In genomic region chr17:77444653-77445029, GRCh38 we compare ENCODE assay signal across 8 cellular contexts.
DNase-seq lines count a peak whose midpoint lies in the region; ATAC-seq and TF ChIP-seq lines count a peak whose summit lies in the region.

No MANE protein-coding gene starts in this region.

- H3K9me3 ChIP-seq in ovary: no peaks in the 10 kb centered on the region
- no peaks in the 10 kb centered on the region for H3K9me3 ChIP-seq in SK-N-SH

- H3K4me1 Mint-ChIP-seq in IgD-negative memory B cell: peaks cover 50 to 75% (median 70%) of the 10 kb centered on the region in 3 donors
- H3K4me1 Mint-ChIP-seq in dendritic cell treated with granulocyte-macrophage colony-stimulating factor and Interleukin-4, amounts not matched to agents 40 ng/mL and 50 ng/mL, for 4 days (ENCODE audit: low read depth): peaks cover 97% of the 10 kb centered on the region

- TF ChIP-seq POLR2A in ovary (IDR thresholded peaks at IDR 0.05): no peak

- H3K4me3 Mint-ChIP-seq in IgD-negative memory B cell: peak overlapping the region; percentile 77 to 89 (median 86)
- H3K4me3 Mint-ChIP-seq in dendritic cell treated with granulocyte-macrophage colony-stimulating factor and Interleukin-4, amounts not matched to agents 40 ng/mL and 50 ng/mL, for 4 days: peak overlapping the region; percentile 57

- DNase-seq in GM03348 (ENCODE audit: low spot score): peak; percentile 54
- peak; percentile 64 to 79 (median 67) for DNase-seq in ovary
- no peak for DNase-seq in LoVo (ENCODE audit: low spot score)
- no peak for DNase-seq in SK-N-SH

- H3K27me3 ChIP-seq in ovary (no peaks in the 10 kb centered on the region), SK-N-SH (ENCODE audit: insufficient read depth) (no peaks in the 10 kb centered on the region)

- H3K4me2 ChIP-seq in SK-N-SH: no peak overlapping the region

- no peak overlapping the region for H3K9ac ChIP-seq in SK-N-SH

- POLR2A ChIA-PET in SK-N-SH (lab: Yijun Ruan, JAX): interaction anchor here (1.3 to 1.7 kb wide), 2 partner anchors 8 to 11 kb away, joined by 5 read pairs; no protein-coding TSS in a partner anchor

- H3K4me3 ChIP-seq in ovary (no peak overlapping the region), SK-N-SH (ENCODE audit: low read depth in 2 of 2, low read length in 1 of 2) (no peak overlapping the region)

- H3K27me3 Mint-ChIP-seq in IgD-negative memory B cell: peaks cover 2% of the 10 kb centered on the region
- no peaks in the 10 kb centered on the region for H3K27me3 Mint-ChIP-seq in dendritic cell treated with granulocyte-macrophage colony-stimulating factor and Interleukin-4, amounts not matched to agents 40 ng/mL and 50 ng/mL, for 4 days

- H3K27ac Mint-ChIP-seq in IgD-negative memory B cell: peak overlapping the region; percentile 79 to 100 (median 100)
- H3K27ac Mint-ChIP-seq in dendritic cell treated with granulocyte-macrophage colony-stimulating factor and Interleukin-4, amounts not matched to agents 40 ng/mL and 50 ng/mL, for 4 days: peak overlapping the region; percentile 87

- H3K27ac ChIP-seq in ovary: peak overlapping the region; percentile 9 to 47
- H3K27ac ChIP-seq in SK-N-SH (ENCODE audit: low read depth in 2 of 2, low read length in 1 of 2): no peak overlapping the region; a peak in 1 of 4 replicates

- H3K36me3 ChIP-seq in ovary (no peaks in the 10 kb centered on the region), SK-N-SH (replicated peaks in 1 of 2; ENCODE audit: control insufficient read depth in 1 of 2, insufficient read depth in 2 of 2, low read length in 1 of 2) (peaks cover 0 to 5% of the 10 kb centered on the region in 2 experiments)

- no peak overlapping the region for H2AFZ ChIP-seq in SK-N-SH (ENCODE audit: low read depth)

- peaks cover 16% of the 10 kb centered on the region for H3F3A ChIP-seq in SK-N-SH (replicated peaks; ENCODE audit: insufficient read depth)

- H3K79me2 ChIP-seq in SK-N-SH (ENCODE audit: insufficient read depth): peaks cover 85% of the 10 kb centered on the region

- TF ChIP-seq EP300 in ovary (IDR thresholded peaks at IDR 0.05) (no peak), SK-N-SH (IDR thresholded peaks at IDR 0.05; ENCODE audit: borderline replicate concordance in 1 of 2, low read depth in 1 of 2, low read length in 1 of 2) (no peak)

- peaks cover 82% of the 10 kb centered on the region for H4K20me1 ChIP-seq in SK-N-SH (ENCODE audit: insufficient read depth)

- H3K9me2 ChIP-seq in SK-N-SH: no peaks in the 10 kb centered on the region

- CTCF ChIA-PET in SK-N-SH (lab: Yijun Ruan, JAX): interaction anchor here (1.3 to 29.4 kb wide), 5 partner anchors 8 to 54 kb away, joined by 5 to 566 read pairs (median 11); no protein-coding TSS in a partner anchor

- H3K9me3 Mint-ChIP-seq in IgD-negative memory B cell: no peaks in the 10 kb centered on the region
- no peaks in the 10 kb centered on the region for H3K9me3 Mint-ChIP-seq in dendritic cell treated with granulocyte-macrophage colony-stimulating factor and Interleukin-4, amounts not matched to agents 40 ng/mL and 50 ng/mL, for 4 days

- peaks cover 4% of the 10 kb centered on the region for H3K36me3 Mint-ChIP-seq in IgD-negative memory B cell
- H3K36me3 Mint-ChIP-seq in dendritic cell treated with granulocyte-macrophage colony-stimulating factor and Interleukin-4, amounts not matched to agents 40 ng/mL and 50 ng/mL, for 4 days (ENCODE audit: low read depth): peaks cover 51% of the 10 kb centered on the region

- H3K4me1 ChIP-seq in ovary (ENCODE audit: insufficient read depth): peaks cover 29% of the 10 kb centered on the region
- peaks cover 17 to 45% of the 10 kb centered on the region in 2 experiments for H3K4me1 ChIP-seq in SK-N-SH (ENCODE audit: control insufficient read depth in 1 of 2, insufficient read depth in 2 of 2, low read depth in 1 of 2, low read length in 1 of 2)

- WGBS in ovary, 3 donors: 2 to 9% (median 2%) methylated on average over 9 of the region's 9 CpGs
- WGBS in SK-N-SH (ENCODE audit: low lambda C conversion rate): 85% methylated on average over 9 of the region's 9 CpGs

- ATAC-seq in HG03521 (IDR thresholded peaks at IDR 0.05; ENCODE audit: unreplicated experiment) (no peak), GM21825 (IDR thresholded peaks at IDR 0.05; ENCODE audit: unreplicated experiment) (no peak)

- no peak for TF ChIP-seq CTCF in ovary (IDR thresholded peaks at IDR 0.05)
- no peak for TF ChIP-seq CTCF in SK-N-SH (IDR thresholded peaks at IDR 0.05)

- intact Hi-C loops in dendritic cell treated with granulocyte-macrophage colony-stimulating factor and Interleukin-4, amounts not matched to agents 40 ng/mL and 50 ng/mL, for 4 days (cut with micrococcal nuclease): no loop called here
- intact Hi-C loops in ovary (cut with DNase I): no loop called here

- TF ChIP-seq RAD21 in SK-N-SH (IDR thresholded peaks at IDR 0.05; ENCODE audit: low read length): no peak

TF ChIP-seq in SK-N-SH, 30 proteins besides CTCF, POLR2A, EP300 and RAD21 (continues in another document):
- TF ChIP-seq MEF2A (IDR thresholded peaks at IDR 0.05; ENCODE audit: borderline replicate concordance, low read depth) (no peak), RXRA (IDR thresholded peaks at IDR 0.05; ENCODE audit: borderline replicate concordance, low read depth) (no peak), GABPA (IDR thresholded peaks at IDR 0.05; ENCODE audit: low read depth) (no peak), SIN3A (IDR thresholded peaks at IDR 0.05; ENCODE audit: borderline replicate concordance, low read depth, low read length) (no peak), ZBTB33 (IDR thresholded peaks at IDR 0.05; ENCODE audit: borderline replicate concordance, low read depth) (no peak), CHD2 (IDR thresholded peaks at IDR 0.05; ENCODE audit: low read length, partially characterized antibody) (no peak), FOSL2 (IDR thresholded peaks at IDR 0.05; ENCODE audit: borderline replicate concordance, low read depth) (no peak), POLR2AphosphoS5 (IDR thresholded peaks at IDR 0.05; ENCODE audit: low read depth, low read length) (no peak), GATA2 (CRISPR knock-in tag; IDR thresholded peaks at IDR 0.05) (no peak), USF2 (IDR thresholded peaks at IDR 0.05; ENCODE audit: borderline replicate concordance, low read depth, low read length) (no peak), MXI1 (IDR thresholded peaks at IDR 0.05; ENCODE audit: low read depth, low read length) (no peak), TCF12 (IDR thresholded peaks at IDR 0.05) (no peak)
- TF ChIP-seq, protein P1, sequence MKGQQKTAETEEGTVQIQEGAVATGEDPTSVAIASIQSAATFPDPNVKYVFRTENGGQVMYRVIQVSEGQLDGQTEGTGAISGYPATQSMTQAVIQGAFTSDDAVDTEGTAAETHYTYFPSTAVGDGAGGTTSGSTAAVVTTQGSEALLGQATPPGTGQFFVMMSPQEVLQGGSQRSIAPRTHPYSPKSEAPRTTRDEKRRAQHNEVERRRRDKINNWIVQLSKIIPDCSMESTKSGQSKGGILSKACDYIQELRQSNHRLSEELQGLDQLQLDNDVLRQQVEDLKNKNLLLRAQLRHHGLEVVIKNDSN (IDR thresholded peaks at IDR 0.05; ENCODE audit: borderline replicate concordance, low read depth): no peak
- TF ChIP-seq, protein P2, sequence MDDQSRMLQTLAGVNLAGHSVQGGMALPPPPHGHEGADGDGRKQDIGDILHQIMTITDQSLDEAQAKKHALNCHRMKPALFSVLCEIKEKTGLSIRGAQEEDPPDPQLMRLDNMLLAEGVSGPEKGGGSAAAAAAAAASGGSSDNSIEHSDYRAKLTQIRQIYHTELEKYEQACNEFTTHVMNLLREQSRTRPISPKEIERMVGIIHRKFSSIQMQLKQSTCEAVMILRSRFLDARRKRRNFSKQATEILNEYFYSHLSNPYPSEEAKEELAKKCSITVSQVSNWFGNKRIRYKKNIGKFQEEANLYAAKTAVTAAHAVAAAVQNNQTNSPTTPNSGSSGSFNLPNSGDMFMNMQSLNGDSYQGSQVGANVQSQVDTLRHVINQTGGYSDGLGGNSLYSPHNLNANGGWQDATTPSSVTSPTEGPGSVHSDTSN (IDR thresholded peaks at IDR 0.05): no peak

Comparison
In these comparisons a context has a peak if more than half of its experiments do, and no peak if none do; other contexts are left out.
1. DNase-seq: peak in GM03348 (single experiment) and ovary (5 of 5); none in LoVo (single experiment) and SK-N-SH (single experiment).
2. H3K27ac ChIP-seq: peak in ovary (2 of 2); none in SK-N-SH (0 of 2).